In genomic region chr2:79935771-79936657, GRCh38 we compare ENCODE assay signal across 8 cellular contexts.
DNase-seq lines count a peak whose midpoint lies in the region; ATAC-seq, FAIRE-seq and TF ChIP-seq lines count a peak whose summit lies in the region.

No MANE protein-coding gene starts in this region.

- no peaks in the 10 kb centered on the region for H4K20me1 ChIP-seq in GM12878 (ENCODE audit: control insufficient read depth, insufficient read depth)

- no peak overlapping the region for H3K27ac ChIP-seq in GM12878 (ENCODE audit: control insufficient read depth, insufficient read depth)

- intact Hi-C loops in GM12878 (cut with micrococcal nuclease; ENCODE audit: unreplicated experiment): loop anchor here (1.0 kb wide), 1 partner anchor 46 kb away; no protein-coding TSS in a partner anchor

- TF ChIP-seq CTCF in GM12878 (IDR thresholded peaks at IDR 0.05 in 2 of 3, conservative IDR thresholded peaks at IDR 0.05 in 1 of 3; ENCODE audit: control insufficient read depth in 2 of 3, extremely low read depth in 1 of 3, insufficient read depth in 1 of 3, low read depth in 3 of 3, low read length in 3 of 3): peak; percentile 65 to 74 (median 70)

- H3K4me3 ChIP-seq in GM12878: no peak overlapping the region

- no peak overlapping the region for H2AFZ ChIP-seq in GM12878 (ENCODE audit: control insufficient read depth, low read depth, low read length)

- peak; percentile 92 for FAIRE-seq in GM12878 (lab: Jason Lieb, UNC)

- no peaks in the 10 kb centered on the region for H3K79me2 ChIP-seq in GM12878 (ENCODE audit: control insufficient read depth, insufficient read depth, low read length)

- in situ Hi-C loops in GM12878 (cut with MboI): no loop called here

- DNase-seq in COLO668 (lab: John Stamatoyannopoulos, UW; ENCODE audit: unreplicated experiment) (peak; percentile 16), NCI-H69 (lab: John Stamatoyannopoulos, UW) (peak; percentile 78), GM12878 (ENCODE audit: low read depth, low spot score) (no peak), iPS-NIHi11 (ENCODE audit: low spot score) (peak; percentile 68), superior temporal gyrus (ENCODE audit: extremely low spot score) (peak; percentile 93), GM19238 (ENCODE audit: insufficient read length, low spot score) (no peak)

- TF ChIP-seq POLR2A in GM12878 (IDR thresholded peaks at IDR 0.05; ENCODE audit: low read depth, low read length): no peak

- BruUV-seq in GM12878 (replicated peaks; lab: Mats Ljungman, UMichigan): no TSS peak

- WGBS in GM12878 (ENCODE audit: insufficient coverage, insufficient replicate concordance, low lambda C conversion rate, missing lambda C conversion rate): 9% methylated on average over 8 of the region's 9 CpGs

- SMC1A ChIA-PET in GM12878 (lab: Charles Lee; ENCODE audit: uncharacterized antibody, unreplicated experiment): no interaction called here

- H3K9ac ChIP-seq in GM12878 (ENCODE audit: control insufficient read depth, insufficient read depth, low read length): no peak overlapping the region

- POLR2A ChIA-PET in GM12878 (lab: Charles Lee): no interaction called here

- TF ChIP-seq EP300 in GM12878 (IDR thresholded peaks at IDR 0.05; ENCODE audit: borderline replicate concordance in 1 of 2, control insufficient read depth in 1 of 2, low read depth in 2 of 2, low read length in 2 of 2): no peak

- no peak overlapping the region for H3K4me2 ChIP-seq in GM12878 (ENCODE audit: control insufficient read depth, insufficient read depth)

- no peaks in the 10 kb centered on the region for H3K4me1 ChIP-seq in GM12878 (ENCODE audit: control insufficient read depth, insufficient read depth, low read length)

- CTCF ChIA-PET in GM12878 (lab: Yijun Ruan, JAX): interaction anchor here (1.0 kb wide), 1 partner anchor 20 kb away, joined by 3 read pairs; no protein-coding TSS in a partner anchor

- peak; percentile 72 for ATAC-seq in GM18861 (IDR thresholded peaks at IDR 0.05; ENCODE audit: unreplicated experiment)
- ATAC-seq in HG03342 (IDR thresholded peaks at IDR 0.05; ENCODE audit: unreplicated experiment): peak; percentile 79
- peak; percentile 94 for ATAC-seq in GM12878

- no peaks in the 10 kb centered on the region for H3K9me3 ChIP-seq in GM12878 (replicated peaks; ENCODE audit: control insufficient read depth, insufficient read depth, low read length)

- RAD21 ChIA-PET in GM12878 (lab: Charles Lee; ENCODE audit: unreplicated experiment): interaction anchor here (0.6 kb wide), 1 partner anchor 20 kb away, joined by 3 read pairs; no protein-coding TSS in a partner anchor

- no peaks in the 10 kb centered on the region; a peak in 1 of 4 replicates for H3K27me3 ChIP-seq in GM12878 (replicated peaks in 1 of 2; ENCODE audit: control insufficient read depth in 2 of 2, insufficient read depth in 2 of 2, low read length in 1 of 2)

- TF ChIP-seq RAD21 in GM12878 (IDR thresholded peaks at IDR 0.05; ENCODE audit: insufficient read depth, low read depth, low read length): peak; percentile 68

- H3K36me3 ChIP-seq in GM12878 (ENCODE audit: control insufficient read depth in 2 of 2, insufficient read depth in 2 of 2, low read length in 1 of 2): no peaks in the 10 kb centered on the region

TF ChIP-seq in GM12878, 131 proteins besides CTCF, POLR2A, EP300 and RAD21:
- no peak for TF ChIP-seq CBX5 (IDR thresholded peaks at IDR 0.05; ENCODE audit: low read depth)
- peak; percentile 49; the same call in 1 of the 2 replicates for TF ChIP-seq SMC3 (IDR thresholded peaks at IDR 0.05; ENCODE audit: borderline replicate concordance, low read length)
- no peak for TF ChIP-seq SMAD5 (IDR thresholded peaks at IDR 0.05; ENCODE audit: low read depth)
- TF ChIP-seq ZBTB4 (CRISPR knock-in tag; IDR thresholded peaks at IDR 0.05): no peak

Comparison
In these comparisons a context has a peak if more than half of its experiments do, and no peak if none do; other contexts are left out.
1. DNase-seq: peak in COLO668 (single experiment), NCI-H69 (single experiment), iPS-NIHi11 (single experiment) and superior temporal gyrus (single experiment); none in GM12878 (single experiment) and GM19238 (single experiment).
2. Peak in every context shown above with its lines, with median percentiles within 50 percentile points of each other: ATAC-seq.